In the genomic region with DNA sequence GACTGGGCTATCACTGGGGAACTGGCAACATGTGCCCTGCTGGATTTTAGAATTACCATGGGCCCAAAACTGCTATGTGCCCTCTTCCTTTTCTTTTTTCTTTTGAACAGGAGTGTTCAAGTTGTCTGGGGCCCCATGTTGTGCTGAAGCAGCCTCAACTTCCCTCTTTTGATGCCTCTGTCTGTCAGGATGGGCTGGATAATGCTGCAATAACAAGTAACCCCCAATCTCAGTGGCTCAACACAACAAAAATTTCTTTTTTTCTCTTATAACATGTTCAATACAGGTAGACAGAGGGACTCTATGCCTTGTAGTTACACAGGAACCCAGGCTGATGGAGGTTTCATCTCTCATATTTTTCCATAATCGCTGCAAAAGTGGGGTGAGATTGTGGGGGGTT, we compare ENCODE assay signal across 8 cellular contexts.
"Had no signal": no experiment of that assay in that cellular context is flagged by ENCODE, and none has a peak within 500 bp of the region (broad histone marks: within the 10 kb centered on the region; RNA-seq: fewer than 3 reads in every experiment).

No MANE protein-coding gene starts in this region.

- ATAC-seq: GM12878 had no signal

- H3K4me3 ChIP-seq: GM12878 had no signal

- DNase-seq: GDM1, GF-D8 had no signal

- FAIRE-seq: G401.6, GM12878, GM12891, GM12892, GM18507, GM19239 had no signal
